ENCODE assay signal across 14 cellular contexts in genomic region chr1:56788588-56788987, GRCh38. TPM values are rescaled to one million over a fixed set of nuclear protein-coding genes. Genes with fewer than 3 reads are reported as not detected.
A peak's percentile ranks its signal among the peaks of the same experiment; 100 is the strongest.
DNase-seq lines count a peak whose midpoint lies in the region; ATAC-seq and TF ChIP-seq lines count a peak whose summit lies in the region.
"Had no signal": no experiment of that assay in that cellular context is flagged by ENCODE, and none has a peak within 500 bp of the region (broad histone marks: within the 10 kb centered on the region; RNA-seq: fewer than 3 reads in every experiment).

No MANE protein-coding gene starts in this region.

- H3K9me3 Mint-ChIP-seq in activated T-cell treated with anti-CD3 and anti-CD28 coated beads, Interleukin-2, amount 50 U/mL, for 4 hours: no peaks in the 10 kb centered on the region
- peaks cover 4% of the 10 kb centered on the region for H3K9me3 Mint-ChIP-seq in activated T-helper 17 cell treated with anti-CD3 and anti-CD28 coated beads, Interleukin-2, amount 50 U/mL, for 72 hours

- no peak overlapping the region for H3K27ac ChIP-seq in BLaER1 treated with 17β-estradiol and CSF1 and Interleukin-3, amounts not matched to agents 10 nM and 100 nM
- peak overlapping the region; percentile 95 for H3K27ac ChIP-seq in VCaP
- H3K27ac ChIP-seq: KMS-11 had no signal

- no peaks in the 10 kb centered on the region for H3K36me3 ChIP-seq in BLaER1 treated with 17β-estradiol and CSF1 and Interleukin-3, amounts not matched to agents 10 nM and 100 nM

- no peak for ATAC-seq in activated T-cell treated with anti-CD3 and anti-CD28 coated beads, Interleukin-2, amount 50 U/mL, for 4 hours
- ATAC-seq in activated T-helper 17 cell treated with anti-CD3 and anti-CD28 coated beads, Interleukin-2, amount 50 U/mL, for 72 hours (replicated peaks): no peak
- ATAC-seq: activated CD4-positive, CD25-positive, alpha-beta regulatory T cell treated with anti-CD3 and anti-CD28 coated beads, Interleukin-2, amount 50 U/mL, for 24 hours; Panc1 had no signal

- H3K36me3 Mint-ChIP-seq in activated T-cell treated with anti-CD3 and anti-CD28 coated beads, Interleukin-2, amount 50 U/mL, for 4 hours (ENCODE audit: insufficient read depth): no peaks in the 10 kb centered on the region
- H3K36me3 Mint-ChIP-seq in activated T-helper 17 cell treated with anti-CD3 and anti-CD28 coated beads, Interleukin-2, amount 50 U/mL, for 72 hours (ENCODE audit: low read depth): no peaks in the 10 kb centered on the region

- H3K4me3 ChIP-seq in BLaER1 treated with 17β-estradiol and CSF1 and Interleukin-3, amounts not matched to agents 10 nM and 100 nM: no peak overlapping the region

- H3K9me3 ChIP-seq in BLaER1 treated with 17β-estradiol and CSF1 and Interleukin-3, amounts not matched to agents 10 nM and 100 nM (replicated peaks in 1 of 11): no peaks in the 10 kb centered on the region

- no peaks in the 10 kb centered on the region for H4K20me1 ChIP-seq in BLaER1 treated with 17β-estradiol and CSF1 and Interleukin-3, amounts not matched to agents 10 nM and 100 nM

- H3K27me3 Mint-ChIP-seq in activated T-cell treated with anti-CD3 and anti-CD28 coated beads, Interleukin-2, amount 50 U/mL, for 4 hours (ENCODE audit: low read depth): peaks cover 13% of the 10 kb centered on the region
- peaks cover 14% of the 10 kb centered on the region for H3K27me3 Mint-ChIP-seq in activated T-helper 17 cell treated with anti-CD3 and anti-CD28 coated beads, Interleukin-2, amount 50 U/mL, for 72 hours

- in situ Hi-C loops in GM13977 (cut with MboI; ENCODE audit: low pct_unique_long_range_greater_than_20kb, low sequenced_read_pairs, unreplicated experiment): no loop called here

- H3K4me3 Mint-ChIP-seq in activated T-cell treated with anti-CD3 and anti-CD28 coated beads, Interleukin-2, amount 50 U/mL, for 4 hours: no peak overlapping the region
- no peak overlapping the region for H3K4me3 Mint-ChIP-seq in activated T-helper 17 cell treated with anti-CD3 and anti-CD28 coated beads, Interleukin-2, amount 50 U/mL, for 72 hours

- no peaks in the 10 kb centered on the region for H3K27me3 ChIP-seq in BLaER1 treated with 17β-estradiol and CSF1 and Interleukin-3, amounts not matched to agents 10 nM and 100 nM

- TF ChIP-seq CTCF in VCaP (conservative IDR thresholded peaks at IDR 0.05) (no peak), GM13977 (IDR thresholded peaks at IDR 0.05; ENCODE audit: extremely low read depth, insufficient read depth, missing control alignments) (no peak)

- H3K9ac ChIP-seq in BLaER1 treated with 17β-estradiol and CSF1 and Interleukin-3, amounts not matched to agents 10 nM and 100 nM: no peak overlapping the region
- H3K9ac ChIP-seq: KMS-11 had no signal

- H3K27ac Mint-ChIP-seq in activated T-helper 17 cell treated with anti-CD3 and anti-CD28 coated beads, Interleukin-2, amount 50 U/mL, for 72 hours: no peak overlapping the region

- DNase-seq in NCI-H2029 treated with DMSO at 0.1 percent for 48 hours (lab: John Stamatoyannopoulos, UW) (peak; percentile 100), kidney tubule cell (ENCODE audit: low spot score) (peak; percentile 83), GM13977 (ENCODE audit: low spot score) (no peak)
- DNase-seq in activated T-cell treated with anti-CD3 and anti-CD28 coated beads, Interleukin-2, amount 50 U/mL, for 4 hours: no peak
- DNase-seq in activated CD8-positive, alpha-beta memory T cell treated with anti-CD3 and anti-CD28 coated beads, Interleukin-2, amount 50 U/mL, for 4 hours: no peak
- DNase-seq: AML-193 had no signal

- peak overlapping the region; percentile 30 to 52 (median 42) for H3K4me2 ChIP-seq in BLaER1 treated with 17β-estradiol and CSF1 and Interleukin-3, amounts not matched to agents 10 nM and 100 nM
- H3K4me2 ChIP-seq: KMS-11 had no signal

- peaks cover 7 to 20% (median 12%) of the 10 kb centered on the region in 10 experiments; a peak in 18 of 20 replicates for H3K4me1 ChIP-seq in BLaER1 treated with 17β-estradiol and CSF1 and Interleukin-3, amounts not matched to agents 10 nM and 100 nM

- no peaks in the 10 kb centered on the region for H3K4me1 Mint-ChIP-seq in activated T-cell treated with anti-CD3 and anti-CD28 coated beads, Interleukin-2, amount 50 U/mL, for 4 hours (ENCODE audit: low read depth)
- H3K4me1 Mint-ChIP-seq in activated T-helper 17 cell treated with anti-CD3 and anti-CD28 coated beads, Interleukin-2, amount 50 U/mL, for 72 hours: no peaks in the 10 kb centered on the region

RNA-seq across cellular contexts. Expression of gene FYB2, which starts 30.6 kb away (rescaled TPM):
- not detected for total RNA-seq in activated T-cell treated with anti-CD3 and anti-CD28 coated beads, Interleukin-2, amount 50 U/mL, for 4 hours
- total RNA-seq in activated T-helper 17 cell treated with anti-CD3 and anti-CD28 coated beads, Interleukin-2, amount 50 U/mL, for 72 hours: not detected
- total RNA-seq: fibroblast of lung, subcutaneous adipose tissue had no signal

Comparison
In these comparisons a context has a peak if more than half of its experiments do, and no peak if none do; other contexts are left out.
1. DNase-seq: peak in NCI-H2029 treated with DMSO at 0.1 percent for 48 hours (single experiment) and kidney tubule cell (single experiment); none in GM13977 (single experiment), activated T-cell treated with anti-CD3 and anti-CD28 coated beads, Interleukin-2, amount 50 U/mL, for 4 hours (single experiment) and activated CD8-positive, alpha-beta memory T cell treated with anti-CD3 and anti-CD28 coated beads, Interleukin-2, amount 50 U/mL, for 4 hours (single experiment).